ENCODE assay signal across 8 cellular contexts in the genomic region with DNA sequence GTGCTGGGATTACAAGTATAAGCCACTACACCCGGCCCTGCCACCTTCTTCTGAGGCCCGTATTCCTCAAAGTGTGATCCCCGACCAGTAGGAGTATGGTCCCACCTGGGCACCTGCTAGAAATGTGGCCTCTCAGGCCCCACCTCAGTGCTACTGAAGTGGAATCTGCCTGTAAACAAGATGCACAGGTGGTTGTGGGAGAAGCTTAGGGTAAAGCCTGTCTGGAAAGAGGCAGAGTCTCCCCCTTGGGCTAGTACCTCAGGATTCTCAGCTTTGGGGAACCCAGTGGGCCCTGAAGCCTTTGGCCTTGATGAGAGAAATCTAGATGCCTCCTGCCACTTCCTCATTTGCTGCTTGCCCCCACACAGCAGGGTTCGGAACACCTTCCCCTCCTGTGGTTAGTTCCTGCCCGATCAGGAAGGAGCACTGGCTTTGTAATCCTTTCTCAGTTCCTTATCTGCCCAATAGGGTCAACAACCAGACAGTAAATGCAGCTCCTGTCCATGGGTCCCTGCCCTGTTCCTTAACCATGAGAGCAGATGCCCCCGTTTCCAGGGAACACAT. TPM values are rescaled to one million over a fixed set of nuclear protein-coding genes. Genes with fewer than 3 reads are reported as not detected.
DNase-seq lines count a peak whose midpoint lies in the region; ATAC-seq and TF ChIP-seq lines count a peak whose summit lies in the region.

No MANE protein-coding gene starts in this region.

- DNase-seq in activated naive CD4-positive, alpha-beta T cell treated with Interleukin-2 at 50 U/mL for 16 hours = peak; percentile 17
- DNase-seq in activated naive CD4-positive, alpha-beta T cell treated with anti-CD3 and anti-CD28 coated beads, Interleukin-2, amount 50 U/mL, for 16 hours = no peak
- DNase-seq in SKM-1 treated with dmso at 0.1 percent for 144 hours (lab: John Stamatoyannopoulos, UW; ENCODE audit: unreplicated experiment) (peak; percentile 99), left ventricle myocardium superior (no peak), G401 (ENCODE audit: low spot score) (no peak), BE2C (no peak), T-helper 9 cell (no peak)

- no peak overlapping the region for H3K4me3 ChIP-seq in BE2C (ENCODE audit: low read depth, low read length)

- no peaks in the 10 kb centered on the region for H3K9me3 ChIP-seq in BE2C

- ATAC-seq in HG03025 (IDR thresholded peaks at IDR 0.05; ENCODE audit: low FRiP score, unreplicated experiment) = peak; percentile 34
- peak; percentile 45 for ATAC-seq in left ventricle myocardium superior

- no peak for TF ChIP-seq CTCF in BE2C (IDR thresholded peaks at IDR 0.05; ENCODE audit: low read depth, low read length)

- no peaks in the 10 kb centered on the region for H3K36me3 ChIP-seq in BE2C

- no peaks in the 10 kb centered on the region for H3K27me3 ChIP-seq in BE2C

- no peaks in the 10 kb centered on the region for H3K4me1 ChIP-seq in BE2C

- intact Hi-C loops in left ventricle myocardium superior (cut with micrococcal nuclease) = no loop called here

- in situ Hi-C loops in G401 (cut with HindIII; ENCODE audit: low sequenced_read_pairs) = no loop called here

RNA-seq across cellular contexts. Expression of a gene that starts 25.2 kb away (rescaled TPM):
- total RNA-seq in left ventricle myocardium superior = 16.8 TPM
- 10.3 and 15.8 TPM in 2 replicates for total RNA-seq in G401 (2014; rRNA removed; shearing (Covaris generic))
- 13.7 TPM for polyA plus RNA-seq in BE2C (2012; ENCODE audit: insufficient read depth, insufficient read length, low read depth)

RNA-seq across cellular contexts. Expression of a gene that starts 27.7 kb away (rescaled TPM):
- 9.1 TPM for total RNA-seq in left ventricle myocardium superior
- total RNA-seq in G401 (2014; rRNA removed; shearing (Covaris generic)) = 122 and 134 TPM in 2 replicates
- polyA plus RNA-seq in BE2C (2012; ENCODE audit: insufficient read depth, insufficient read length, low read depth) = 24.1 TPM

RNA-seq across cellular contexts. Expression of a gene that starts 41.6 kb away (rescaled TPM):
- total RNA-seq in left ventricle myocardium superior = 2.1 TPM
- total RNA-seq in G401 (2014; rRNA removed; shearing (Covaris generic)) = 3.1 TPM in 1 of 2 replicates, not detected in the other
- 9.5 TPM for polyA plus RNA-seq in BE2C (2012; ENCODE audit: insufficient read depth, insufficient read length, low read depth)

RNA-seq across cellular contexts. Expression of a gene that starts 54.6 kb away (rescaled TPM):
- total RNA-seq in left ventricle myocardium superior = not detected
- not detected in 2 replicates for total RNA-seq in G401 (2014; rRNA removed; shearing (Covaris generic))
- not detected for polyA plus RNA-seq in BE2C (2012; ENCODE audit: insufficient read depth, insufficient read length, low read depth)

Comparison
In these comparisons a context has a peak if more than half of its experiments do, and no peak if none do; other contexts are left out.
1. DNase-seq: peak in activated naive CD4-positive, alpha-beta T cell treated with Interleukin-2 at 50 U/mL for 16 hours (single experiment) and SKM-1 treated with dmso at 0.1 percent for 144 hours (single experiment); none in activated naive CD4-positive, alpha-beta T cell treated with anti-CD3 and anti-CD28 coated beads, Interleukin-2, amount 50 U/mL, for 16 hours (single experiment), left ventricle myocardium superior (single experiment), G401 (single experiment), BE2C (single experiment) and T-helper 9 cell (single experiment).
2. RNA of a gene that starts 27.7 kb away (total RNA-seq): 122 to 134 TPM in G401; 9.1 TPM in left ventricle myocardium superior (single experiment); every median in the first group is over 10 times any median in the second.